ENCODE assay signal across 21 cellular contexts in the genomic region with DNA sequence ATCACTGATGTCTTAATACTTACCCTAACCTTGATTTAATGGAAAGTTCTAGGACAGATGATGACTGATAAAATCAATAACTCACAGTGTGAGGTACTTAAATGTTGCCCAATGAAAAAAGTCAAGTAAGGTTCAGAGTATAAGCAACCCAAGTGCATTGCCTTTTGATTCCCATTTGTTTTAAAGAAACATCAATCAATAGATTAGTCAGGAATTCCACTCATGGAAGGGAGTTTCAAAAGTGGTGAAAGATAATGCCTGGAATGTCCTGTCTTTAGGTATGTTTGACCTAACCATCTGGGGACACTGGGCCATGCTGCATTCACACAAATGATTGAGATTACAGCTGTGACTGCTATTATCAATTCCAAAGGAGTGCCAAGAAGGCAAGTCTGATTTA.
"Had no signal": no experiment of that assay in that cellular context is flagged by ENCODE, and none has a peak within 500 bp of the region (broad histone marks: within the 10 kb centered on the region; RNA-seq: fewer than 3 reads in every experiment).

No MANE protein-coding gene starts in this region.

- H3K27ac Mint-ChIP-seq: IgD-negative memory B cell had no signal

- H3K4me3 Mint-ChIP-seq: IgD-negative memory B cell had no signal

- H3K4me1 ChIP-seq: SJSA1 had no signal

- H3K9me3 ChIP-seq: SJSA1 had no signal

- H3K4me3 ChIP-seq: K562, SJSA1, SK-N-MC had no signal

- H3K27me3 ChIP-seq: SJSA1 had no signal

- H3K4me1 Mint-ChIP-seq: IgD-negative memory B cell had no signal

- H3K9ac ChIP-seq: KMS-11 had no signal

- DNase-seq: Kasumi-1, MM.1S, NCI-H1092 treated with DMSO at 0.1 percent for 48 hours, NCI-H1417, NCI-H1436 treated with DMSO at 0.1 percent for 48 hours, NCI-H1694, NCI-H1930, NCI-H2081, NCI-H2107, NCI-H2227 treated with DMSO at 0.1 percent for 48 hours, NCI-H524 treated with DMSO at 0.1 percent for 48 hours, NCI-H69, NCI-H774, Right ventricle myocardium superior, RPMI8226, SIG-M5 had no signal

- H3K27ac ChIP-seq: KMS-11, SJSA1, SK-N-MC had no signal

- ATAC-seq: K562 had no signal

- H3K36me3 ChIP-seq: SJSA1 had no signal

- H3K27me3 Mint-ChIP-seq: IgD-negative memory B cell had no signal

- H3K36me3 Mint-ChIP-seq: IgD-negative memory B cell had no signal

- H3K4me2 ChIP-seq: KMS-11 had no signal
